ENCODE assay signal across 8 cellular contexts in the genomic region with DNA sequence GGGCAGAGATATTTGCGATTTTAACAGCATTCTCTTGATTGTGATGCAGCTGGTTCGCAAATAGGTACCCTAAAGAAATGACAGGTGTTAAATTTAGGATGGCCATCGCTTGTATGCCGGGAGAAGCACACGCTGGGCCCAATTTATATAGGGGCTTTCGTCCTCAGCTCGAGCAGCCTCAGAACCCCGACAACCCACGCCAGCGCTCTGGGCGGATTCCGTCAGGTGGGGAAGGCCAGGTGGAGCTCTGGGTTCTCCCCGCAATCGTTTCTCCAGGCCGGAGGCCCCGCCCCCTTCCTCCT. TPM values are rescaled to one million over a fixed set of nuclear protein-coding genes. Genes with fewer than 3 reads are reported as not detected.
DNase-seq lines count a peak whose midpoint lies in the region; ATAC-seq, FAIRE-seq and TF ChIP-seq lines count a peak whose summit lies in the region.

No MANE protein-coding gene starts in this region.

- peaks cover 16% of the 10 kb centered on the region for H3K9me3 Mint-ChIP-seq in T-helper 1 cell treated with Interleukin-12 subunit alpha and Interleukin-12 subunit beta and Interleukin-4 antibody, amounts not matched to agents 30 μg/mL and 1 μg/mL, for 36 hours
- peaks cover 15% of the 10 kb centered on the region for H3K9me3 Mint-ChIP-seq in activated naive CD8-positive, alpha-beta T cell treated with anti-CD3 and anti-CD28 coated beads, Interleukin-2, amount 50 U/mL, for 24 hours

- intact Hi-C loops in kidney (cut with DNase I): no loop called here

- no peaks in the 10 kb centered on the region for H3K9me3 ChIP-seq in kidney (ENCODE audit: control insufficient read depth in 1 of 2, low read length in 2 of 2)

- no peak for TF ChIP-seq CTCF in kidney (IDR thresholded peaks at IDR 0.05; ENCODE audit: borderline replicate concordance, extremely low read depth, insufficient read depth)

- H3K27ac ChIP-seq in kidney (ENCODE audit: low read depth in 2 of 2, low read length in 2 of 2) (no peak overlapping the region), substantia nigra (ENCODE audit: low read depth, low read length, poor library complexity, severe bottlenecking) (peak overlapping the region; percentile 95)

- H3K4me3 ChIP-seq in kidney (ENCODE audit: low read length in 2 of 2): peak overlapping the region; percentile 72 to 76

- DNase-seq in T-helper 1 cell (no peak), kidney (no peak), substantia nigra (lab: John Stamatoyannopoulos, UW) (no peak), GM19239 (ENCODE audit: insufficient read length, low spot score) (no peak)
- DNase-seq in activated naive CD8-positive, alpha-beta T cell treated with anti-CD3 and anti-CD28 coated beads, Interleukin-2, amount 50 U/mL, for 24 hours: no peak

- ATAC-seq in activated naive CD8-positive, alpha-beta T cell treated with anti-CD3 and anti-CD28 coated beads, Interleukin-2, amount 50 U/mL, for 24 hours: no peak
- ATAC-seq in GM21381 (IDR thresholded peaks at IDR 0.05; ENCODE audit: unreplicated experiment) (no peak), GM21786 (IDR thresholded peaks at IDR 0.05; ENCODE audit: unreplicated experiment) (no peak)

- peak overlapping the region; percentile 90 for H3K4me3 Mint-ChIP-seq in T-helper 1 cell treated with Interleukin-12 subunit alpha and Interleukin-12 subunit beta and Interleukin-4 antibody, amounts not matched to agents 30 μg/mL and 1 μg/mL, for 36 hours
- H3K4me3 Mint-ChIP-seq in activated naive CD8-positive, alpha-beta T cell treated with anti-CD3 and anti-CD28 coated beads, Interleukin-2, amount 50 U/mL, for 24 hours: peak overlapping the region; percentile 84

- peak overlapping the region in 1 of 2 donors; percentile 65 for H3K9ac ChIP-seq in kidney (ENCODE audit: low read length in 2 of 2)

- FAIRE-seq in kidney (lab: Jason Lieb, UNC): no peak
- no peak for FAIRE-seq in GM19239 (lab: Jason Lieb, UNC)

- H3K4me1 ChIP-seq in kidney (ENCODE audit: control insufficient read depth in 1 of 2, insufficient read depth in 1 of 2, low read depth in 1 of 2, low read length in 2 of 2): peaks cover 6 to 13% of the 10 kb centered on the region in 2 donors

- H3K36me3 Mint-ChIP-seq in T-helper 1 cell treated with Interleukin-12 subunit alpha and Interleukin-12 subunit beta and Interleukin-4 antibody, amounts not matched to agents 30 μg/mL and 1 μg/mL, for 36 hours (ENCODE audit: low read depth): peaks cover 25% of the 10 kb centered on the region
- peaks cover 6% of the 10 kb centered on the region for H3K36me3 Mint-ChIP-seq in activated naive CD8-positive, alpha-beta T cell treated with anti-CD3 and anti-CD28 coated beads, Interleukin-2, amount 50 U/mL, for 24 hours (ENCODE audit: low read depth)

- H3K27me3 Mint-ChIP-seq in T-helper 1 cell treated with Interleukin-12 subunit alpha and Interleukin-12 subunit beta and Interleukin-4 antibody, amounts not matched to agents 30 μg/mL and 1 μg/mL, for 36 hours (ENCODE audit: low read depth): no peaks in the 10 kb centered on the region
- H3K27me3 Mint-ChIP-seq in activated naive CD8-positive, alpha-beta T cell treated with anti-CD3 and anti-CD28 coated beads, Interleukin-2, amount 50 U/mL, for 24 hours: no peaks in the 10 kb centered on the region

- H3K4me1 Mint-ChIP-seq in T-helper 1 cell treated with Interleukin-12 subunit alpha and Interleukin-12 subunit beta and Interleukin-4 antibody, amounts not matched to agents 30 μg/mL and 1 μg/mL, for 36 hours (ENCODE audit: low read depth): peaks cover 23% of the 10 kb centered on the region
- peaks cover 30% of the 10 kb centered on the region for H3K4me1 Mint-ChIP-seq in activated naive CD8-positive, alpha-beta T cell treated with anti-CD3 and anti-CD28 coated beads, Interleukin-2, amount 50 U/mL, for 24 hours

- H3K27ac Mint-ChIP-seq in T-helper 1 cell treated with Interleukin-12 subunit alpha and Interleukin-12 subunit beta and Interleukin-4 antibody, amounts not matched to agents 30 μg/mL and 1 μg/mL, for 36 hours: peak overlapping the region; percentile 86
- peak overlapping the region; percentile 87 for H3K27ac Mint-ChIP-seq in activated naive CD8-positive, alpha-beta T cell treated with anti-CD3 and anti-CD28 coated beads, Interleukin-2, amount 50 U/mL, for 24 hours

- H3K36me3 ChIP-seq in kidney (ENCODE audit: control insufficient read depth in 1 of 2, insufficient read depth in 2 of 2, low read length in 2 of 2): no peaks in the 10 kb centered on the region

RNA-seq across cellular contexts. Expression of gene PSEN1, which starts 0.3 kb away (rescaled TPM):
- 68.6 TPM for total RNA-seq in kidney
- 33.5 TPM for polyA plus RNA-seq in kidney (ENCODE audit: insufficient read depth, low read depth, low replicate concordance)
